Comparison of ENCODE assay signal across 19 cellular contexts in genomic region chr1:145773423-145773822, GRCh38. TPM values are rescaled to one million over a fixed set of nuclear protein-coding genes. Genes with fewer than 3 reads are reported as not detected.
A peak's percentile ranks its signal among the peaks of the same experiment; 100 is the strongest.
DNase-seq lines count a peak whose midpoint lies in the region; ATAC-seq and TF ChIP-seq lines count a peak whose summit lies in the region.
"Had no signal": no experiment of that assay in that cellular context is flagged by ENCODE, and none has a peak within 500 bp of the region (broad histone marks: within the 10 kb centered on the region; RNA-seq: fewer than 3 reads in every experiment).

No MANE protein-coding gene starts in this region.

- TF ChIP-seq POLR2A in thyroid gland (IDR thresholded peaks at IDR 0.05): no peak

- no peaks in the 10 kb centered on the region for H3K27me3 Mint-ChIP-seq in activated CD8-positive, alpha-beta T cell treated with anti-CD3 and anti-CD28 coated beads for 36 hours
- no peaks in the 10 kb centered on the region for H3K27me3 Mint-ChIP-seq in memory B cell

- DNase-seq in cardiac muscle cell (ENCODE audit: low read depth in 1 of 2, low spot score in 1 of 2) (no peak), right cardiac atrium (no peak), memory B cell (ENCODE audit: low spot score in 2 of 2) (no peak), thyroid gland (no peak), LoVo (ENCODE audit: low spot score) (no peak), middle frontal gyrus (ENCODE audit: extremely low spot score, low spot score) (no peak)
- no peak for DNase-seq in activated CD8-positive, alpha-beta T cell treated with anti-CD3 and anti-CD28 coated beads for 36 hours
- DNase-seq: activated CD4-positive, alpha-beta T cell treated with anti-CD3 and anti-CD28 coated beads, Interleukin-2, amount 50 U/mL, for 1 hour; activated T-cell treated with anti-CD3 and anti-CD28 coated beads, Interleukin-2, amount 50 U/mL, for 48 hours; NCI-H1092 treated with DMSO at 0.1 percent for 48 hours; NCI-H2107; NCI-H69; nucleus accumbens; OCI-M1; stimulated activated CD4-positive, alpha-beta T cell treated with anti-CD3 and anti-CD28 coated beads, Interleukin-2, amount 100 ng/mL, for 24 hours had no signal

- no peaks in the 10 kb centered on the region for H3K9me3 ChIP-seq in cardiac muscle cell (ENCODE audit: low read depth)
- no peaks in the 10 kb centered on the region for H3K9me3 ChIP-seq in right cardiac atrium (ENCODE audit: control insufficient read depth, low read length)
- H3K9me3 ChIP-seq in thyroid gland: no peaks in the 10 kb centered on the region

- H3K4me3 ChIP-seq in cardiac muscle cell (no peak overlapping the region), right cardiac atrium (ENCODE audit: low read length) (no peak overlapping the region), thyroid gland (replicated peaks in 1 of 3) (no peak overlapping the region)

- no peak overlapping the region for H3K4me3 Mint-ChIP-seq in activated CD8-positive, alpha-beta T cell treated with anti-CD3 and anti-CD28 coated beads for 36 hours
- no peak overlapping the region for H3K4me3 Mint-ChIP-seq in memory B cell
- H3K4me3 Mint-ChIP-seq: mesothelial cell of epicardium had no signal

- H3K4me1 Mint-ChIP-seq in activated CD8-positive, alpha-beta T cell treated with anti-CD3 and anti-CD28 coated beads for 36 hours (ENCODE audit: low read depth): peaks cover 30% of the 10 kb centered on the region
- H3K4me1 Mint-ChIP-seq in memory B cell: no peaks in the 10 kb centered on the region
- H3K4me1 Mint-ChIP-seq: mesothelial cell of epicardium had no signal

- 84% methylated on average over 1 of the region's 1 CpG for WGBS in right cardiac atrium
- 89 to 96% methylated on average over 1 of the region's 1 CpG for WGBS in thyroid gland, 2 donors

- peak overlapping the region; percentile 62 for H3K27ac ChIP-seq in cardiac muscle cell
- H3K27ac ChIP-seq in right cardiac atrium (ENCODE audit: low read length): no peak overlapping the region
- peak overlapping the region in 2 of 3 donors; percentile 38 to 57 for H3K27ac ChIP-seq in thyroid gland

- POLR2A ChIA-PET in activated CD8-positive, alpha-beta T cell treated with anti-CD3 and anti-CD28 coated beads for 36 hours (lab: Charles Lee): no interaction called here

- H3K27ac Mint-ChIP-seq in activated CD8-positive, alpha-beta T cell treated with anti-CD3 and anti-CD28 coated beads for 36 hours: peak overlapping the region; percentile 66
- H3K27ac Mint-ChIP-seq in memory B cell: peak overlapping the region; percentile 46
- H3K27ac Mint-ChIP-seq: mesothelial cell of epicardium had no signal

- peaks cover 30% of the 10 kb centered on the region for H3K36me3 Mint-ChIP-seq in activated CD8-positive, alpha-beta T cell treated with anti-CD3 and anti-CD28 coated beads for 36 hours (ENCODE audit: low read depth)
- H3K36me3 Mint-ChIP-seq in memory B cell: peaks cover 24% of the 10 kb centered on the region

- ATAC-seq in right cardiac atrium: no peak
- no peak for ATAC-seq in activated CD8-positive, alpha-beta T cell treated with anti-CD3 and anti-CD28 coated beads for 36 hours
- no peak for ATAC-seq in memory B cell (ENCODE audit: low read depth)
- no peak for ATAC-seq in HG03196 (IDR thresholded peaks at IDR 0.05; ENCODE audit: unreplicated experiment)
- ATAC-seq: sciatic nerve had no signal

- H3K4me1 ChIP-seq in cardiac muscle cell (ENCODE audit: low read depth) (peaks cover 16% of the 10 kb centered on the region), right cardiac atrium (ENCODE audit: control insufficient read depth, insufficient read depth, low read length) (no peaks in the 10 kb centered on the region), thyroid gland (peaks cover 5 to 21% of the 10 kb centered on the region in 2 donors)

- H3K36me3 ChIP-seq in cardiac muscle cell (peaks cover 25% of the 10 kb centered on the region), thyroid gland (peaks cover 0 to 8% of the 10 kb centered on the region in 2 donors)

- CTCF ChIA-PET in activated CD8-positive, alpha-beta T cell treated with anti-CD3 and anti-CD28 coated beads for 36 hours (lab: Charles Lee): interaction anchor here (0.9 to 1.3 kb wide), 4 partner anchors 22 to 72 kb away, joined by 3 to 4 read pairs (median 4); partner anchors contain the start of gene NUDT17

- no peak for TF ChIP-seq CTCF in cardiac muscle cell (IDR thresholded peaks at IDR 0.05; ENCODE audit: low read depth, low read length)
- TF ChIP-seq CTCF in activated CD8-positive, alpha-beta T cell treated with anti-CD3 and anti-CD28 coated beads for 36 hours (IDR thresholded peaks at IDR 0.05): no peak
- TF ChIP-seq CTCF in thyroid gland (IDR thresholded peaks at IDR 0.05): no peak

- no peaks in the 10 kb centered on the region for H3K9me3 Mint-ChIP-seq in activated CD8-positive, alpha-beta T cell treated with anti-CD3 and anti-CD28 coated beads for 36 hours
- H3K9me3 Mint-ChIP-seq in memory B cell: no peaks in the 10 kb centered on the region

- H3K27me3 ChIP-seq in cardiac muscle cell: no peaks in the 10 kb centered on the region
- H3K27me3 ChIP-seq in right cardiac atrium (ENCODE audit: control insufficient read depth, insufficient read depth): no peaks in the 10 kb centered on the region
- no peaks in the 10 kb centered on the region for H3K27me3 ChIP-seq in thyroid gland

- intact Hi-C loops in right cardiac atrium (cut with DNase I) (no loop called here), thyroid gland (cut with DNase I) (no loop called here)
- intact Hi-C loops in activated CD8-positive, alpha-beta T cell treated with anti-CD3 and anti-CD28 coated beads for 36 hours (cut with micrococcal nuclease): no loop called here

RNA-seq across cellular contexts. Expression of gene RNF115, which starts 50.5 kb away (rescaled TPM):
- total RNA-seq in cardiac muscle cell (15.7 and 18.8 TPM in 2 replicates), right cardiac atrium (10 to 100 TPM; 38.6 to 53.0 (median 42.7) TPM), thyroid gland (10 to 100 TPM; 17.2 to 33.9 (median 25.4) TPM)
- polyA plus RNA-seq in cardiac muscle cell (12.9 and 14.5 TPM in 2 replicates), right cardiac atrium (26.4 TPM)
- total RNA-seq in activated CD8-positive, alpha-beta T cell treated with anti-CD3 and anti-CD28 coated beads for 36 hours: 10 to 100 TPM; 12.6 to 13.1 TPM

RNA-seq across cellular contexts. Expression of gene POLR3C, which starts 50.6 kb away (rescaled TPM):
- total RNA-seq in cardiac muscle cell (31.4 and 34.9 TPM in 2 replicates), right cardiac atrium (10 to 100 TPM; 14.7 to 15.9 (median 14.8) TPM), thyroid gland (10 to 100 TPM; 28.0 to 36.5 (median 32.7) TPM)
- polyA plus RNA-seq in cardiac muscle cell (33.2 and 44.6 TPM in 2 replicates), right cardiac atrium (8.7 TPM)
- 10 to 100 TPM; 38.2 to 39.4 TPM for total RNA-seq in activated CD8-positive, alpha-beta T cell treated with anti-CD3 and anti-CD28 coated beads for 36 hours

RNA-seq across cellular contexts. Expression of gene CD160, which starts 54.1 kb away (rescaled TPM):
- total RNA-seq in cardiac muscle cell: not detected in 2 replicates
- polyA plus RNA-seq in cardiac muscle cell: 0.35 and 0.71 TPM in 2 replicates
- not detected for total RNA-seq in right cardiac atrium
- polyA plus RNA-seq in right cardiac atrium: not detected
- total RNA-seq in activated CD8-positive, alpha-beta T cell treated with anti-CD3 and anti-CD28 coated beads for 36 hours: 10 to 100 TPM; 13.6 to 16.9 TPM
- not detected for total RNA-seq in thyroid gland
- total RNA-seq: mesothelial cell of epicardium, temporal lobe had no signal

Comparison
In these comparisons a context has a peak if more than half of its experiments do, and no peak if none do; other contexts are left out.
1. RNA of gene CD160, which starts 54.1 kb away (total RNA-seq): 13.6 to 16.9 TPM in activated CD8-positive, alpha-beta T cell treated with anti-CD3 and anti-CD28 coated beads for 36 hours; not detected in cardiac muscle cell, not detected in right cardiac atrium and not detected in thyroid gland; every median in the first group is over 10 times any median in the second.